ENCODE assay signal across 19 cellular contexts in the genomic region with DNA sequence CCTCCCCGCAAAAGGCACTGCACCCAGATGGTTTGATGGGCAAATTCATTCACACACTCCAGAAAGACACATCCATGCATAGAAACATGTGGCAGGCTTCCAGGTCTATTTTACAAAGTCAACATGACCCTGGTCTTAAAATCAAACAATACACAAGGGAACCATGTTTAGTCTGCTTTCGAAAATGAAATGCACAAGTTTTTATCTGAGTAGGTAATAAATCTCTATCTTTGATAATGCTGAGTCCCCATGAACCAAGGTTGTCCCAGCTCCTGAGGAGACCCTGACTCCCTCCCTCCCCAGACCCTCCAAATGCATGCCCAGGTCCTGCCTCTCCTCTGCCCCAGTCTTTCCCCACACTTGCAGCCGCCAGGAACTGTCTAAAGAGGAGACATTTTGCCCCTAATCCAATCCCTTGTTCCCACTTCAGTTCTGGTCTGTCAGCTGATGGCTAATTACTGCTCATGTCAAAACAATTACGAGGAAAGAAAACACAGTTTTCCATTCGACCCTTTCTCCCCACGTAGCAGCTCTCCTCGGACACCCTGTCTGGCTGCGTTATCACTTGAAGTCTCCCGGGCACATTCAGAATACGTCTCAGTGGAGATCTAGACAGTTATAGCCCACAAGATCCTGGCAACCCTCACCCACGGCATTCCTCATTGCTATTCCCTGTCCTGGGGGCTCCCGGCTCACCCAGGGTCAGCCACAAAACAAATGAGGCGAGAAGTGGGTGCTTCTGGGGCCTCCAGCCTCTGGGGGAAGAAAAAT.
A peak's percentile ranks its signal among the peaks of the same experiment; 100 is the strongest.
DNase-seq lines count a peak whose midpoint lies in the region; ATAC-seq and TF ChIP-seq lines count a peak whose summit lies in the region.
"Had no signal": no experiment of that assay in that cellular context is flagged by ENCODE, and none has a peak within 500 bp of the region (broad histone marks: within the 10 kb centered on the region; RNA-seq: fewer than 3 reads in every experiment).

No MANE protein-coding gene starts in this region.

- no peak for DNase-seq in IMR-90
- DNase-seq in mucosa of descending colon, result peak in 1 of 3 donors; percentile 40
- DNase-seq in smooth muscle cell (lab: John Stamatoyannopoulos, UW; ENCODE audit: unreplicated experiment), result no peak
- DNase-seq in CD8-positive, alpha-beta memory T cell, result no peak
- DNase-seq in CD1c-positive myeloid dendritic cell (ENCODE audit: extremely low spot score), result no peak
- DNase-seq in NK-92 (lab: John Stamatoyannopoulos, UW; ENCODE audit: unreplicated experiment), result no peak
- DNase-seq: activated CD4-positive, alpha-beta T cell treated with anti-CD3 and anti-CD28 coated beads for 4 hours; DMS79; kidney glomerular epithelial cell; NCI-H510A; small intestine; stomach; T-helper 2 cell had no signal

- dilution Hi-C loops in IMR-90 (cut with HindIII; ENCODE audit: low sequenced_read_pairs, unreplicated experiment), result no loop called here

- H3K4me2 ChIP-seq in IMR-90 (ENCODE audit: low read depth, low read length), result peak overlapping the region; percentile 19; the same call in 1 of the 2 replicates
- peak overlapping the region; percentile 36 for H3K4me2 ChIP-seq in smooth muscle cell

- WGBS in IMR-90 (ENCODE audit: extremely low coverage in 2 of 2, insufficient read length in 1 of 2), 2 experiments, result 18% methylated on average over 7 of the region's 13 CpGs; no CpG with 5 or more reads in 1 of the 2 experiments
- 13% methylated on average over 13 of the region's 13 CpGs for WGBS in smooth muscle cell (ENCODE audit: low lambda C conversion rate)

- ATAC-seq in IMR-90 (ENCODE audit: low read depth) (no peak), mucosa of descending colon (peak; percentile 19), HG03378 (IDR thresholded peaks at IDR 0.05; ENCODE audit: unreplicated experiment) (no peak)
- ATAC-seq: activated naive CD4-positive, alpha-beta T cell treated with anti-CD3 and anti-CD28 coated beads, Interleukin-2, amount 50 U/mL, for 72 hours; naive thymus-derived CD8-positive, alpha-beta T cell had no signal

- 0 out of 2 replicates have a peak overlapping the region, but pooled peaks have one; percentile 14 for H4K5ac ChIP-seq in IMR-90 (ENCODE audit: low read depth, low read length)

- H3K4me1 ChIP-seq in IMR-90 (ENCODE audit: control insufficient read depth, insufficient read depth, low read length), result peaks cover 12% of the 10 kb centered on the region; the same call in 1 of the 2 replicates
- peaks cover 3% of the 10 kb centered on the region for H3K4me1 ChIP-seq in mucosa of descending colon (ENCODE audit: low read depth)
- peaks cover 34% of the 10 kb centered on the region for H3K4me1 ChIP-seq in smooth muscle cell (ENCODE audit: low read depth)
- H3K4me1 ChIP-seq in CD8-positive, alpha-beta memory T cell (ENCODE audit: insufficient read depth, low read length), result no peaks in the 10 kb centered on the region

- H4K8ac ChIP-seq in IMR-90 (ENCODE audit: low read depth in 2 of 2, low read length in 2 of 2), result no peak overlapping the region

- no peak overlapping the region for H2AK5ac ChIP-seq in IMR-90 (ENCODE audit: low read depth, low read length)

- TF ChIP-seq CTCF in IMR-90 (conservative IDR thresholded peaks at IDR 0.05; ENCODE audit: low read depth, low read length) (no peak), mucosa of descending colon (IDR thresholded peaks at IDR 0.05) (no peak), smooth muscle cell (IDR thresholded peaks at IDR 0.05; ENCODE audit: borderline replicate concordance, insufficient read depth, poor library complexity, severe bottlenecking) (no peak)

- peak overlapping the region; percentile 52 for H2AFZ ChIP-seq in IMR-90 (replicated peaks; ENCODE audit: low read length, poor library complexity)
- H2AFZ ChIP-seq in smooth muscle cell (ENCODE audit: low read depth), result no peak overlapping the region

- H3K4me3 ChIP-seq in IMR-90 (ENCODE audit: insufficient read depth, low read depth, low read length) (no peak overlapping the region), mucosa of descending colon (no peak overlapping the region), smooth muscle cell (no peak overlapping the region)
- no peak overlapping the region for H3K4me3 ChIP-seq in CD8-positive, alpha-beta memory T cell (ENCODE audit: low read length)
- H3K4me3 ChIP-seq: stomach had no signal

- peaks cover 0 to 2% (median 0%) of the 10 kb centered on the region in 3 donors for H3K36me3 Mint-ChIP-seq in CD8-positive, alpha-beta memory T cell
- H3K36me3 Mint-ChIP-seq: activated naive CD4-positive, alpha-beta T cell treated with anti-CD3 and anti-CD28 coated beads, Interleukin-2, amount 50 U/mL, for 72 hours; naive thymus-derived CD8-positive, alpha-beta T cell had no signal

- no peak for TF ChIP-seq RAD21 in IMR-90 (IDR thresholded peaks at IDR 0.05; ENCODE audit: low read length)

- H3K27me3 ChIP-seq in IMR-90 (ENCODE audit: control insufficient read depth, insufficient read depth, low read length) (no peaks in the 10 kb centered on the region), smooth muscle cell (ENCODE audit: low read depth) (no peaks in the 10 kb centered on the region)
- no peaks in the 10 kb centered on the region for H3K27me3 ChIP-seq in CD8-positive, alpha-beta memory T cell (ENCODE audit: insufficient read depth, low read length, poor library complexity, severe bottlenecking)
- H3K27me3 ChIP-seq: stomach had no signal

- no peaks in the 10 kb centered on the region for H3K9me3 Mint-ChIP-seq in CD8-positive, alpha-beta memory T cell
- H3K9me3 Mint-ChIP-seq: activated naive CD4-positive, alpha-beta T cell treated with anti-CD3 and anti-CD28 coated beads, Interleukin-2, amount 50 U/mL, for 72 hours; naive thymus-derived CD8-positive, alpha-beta T cell had no signal

- POLR2A ChIA-PET in IMR-90 (lab: Charles Lee; ENCODE audit: unreplicated experiment), result no interaction called here
- POLR2A ChIA-PET in CD8-positive, alpha-beta memory T cell (lab: Charles Lee), result no interaction called here

- BruUV-seq in IMR-90 (replicated peaks; lab: Mats Ljungman, UMichigan), result no TSS peak

- no peak overlapping the region for H2BK5ac ChIP-seq in IMR-90 (ENCODE audit: low read depth, low read length, poor library complexity, severe bottlenecking)

- no peaks in the 10 kb centered on the region for H3K9me1 ChIP-seq in IMR-90 (ENCODE audit: insufficient read depth, low read length)

- intact Hi-C loops in IMR-90 (cut with micrococcal nuclease), result no loop called here
- intact Hi-C loops in mucosa of descending colon (cut with DNase I, micrococcal nuclease), result no loop called here

- no peak overlapping the region for H3K56ac ChIP-seq in IMR-90 (ENCODE audit: extremely low read depth, insufficient read depth, low read length)

- CTCF ChIA-PET in IMR-90 (lab: Yijun Ruan, JAX), result no interaction called here
- CTCF ChIA-PET in CD8-positive, alpha-beta memory T cell (lab: Charles Lee), result no interaction called here

- peaks cover 37% of the 10 kb centered on the region for H3F3A ChIP-seq in smooth muscle cell (ENCODE audit: low read depth)

- H3K18ac ChIP-seq in IMR-90 (ENCODE audit: low read depth, low read length), result no peak overlapping the region

- no peak overlapping the region for H3K9ac ChIP-seq in IMR-90 (ENCODE audit: low read depth, low read length)
- H3K9ac ChIP-seq in smooth muscle cell (ENCODE audit: low read depth), result peak overlapping the region; percentile 69

- peaks cover 0 to 2% (median 0%) of the 10 kb centered on the region in 3 donors for H3K4me1 Mint-ChIP-seq in CD8-positive, alpha-beta memory T cell

- H3K4me3 Mint-ChIP-seq in CD8-positive, alpha-beta memory T cell, result no peak overlapping the region
- H3K4me3 Mint-ChIP-seq: naive thymus-derived CD8-positive, alpha-beta T cell had no signal

- H3K27me3 Mint-ChIP-seq in CD8-positive, alpha-beta memory T cell, result peaks cover 0 to 1% of the 10 kb centered on the region in 2 donors

- H2BK120ac ChIP-seq in IMR-90 (ENCODE audit: low read depth, low read length), result no peak overlapping the region

- in situ Hi-C loops in IMR-90 (cut with MboI; ENCODE audit: low sequenced_read_pairs), result no loop called here

- TF ChIP-seq POLR2A in IMR-90 (IDR thresholded peaks at IDR 0.05; ENCODE audit: low read depth, low read length), result no peak

- H2AK9ac ChIP-seq in IMR-90 (replicated peaks; ENCODE audit: low read depth, low read length, poor library complexity), result no peak overlapping the region

- no peaks in the 10 kb centered on the region for H3K79me1 ChIP-seq in IMR-90 (ENCODE audit: low read depth in 1 of 2, low read length in 2 of 2)

- no peak overlapping the region for H2BK20ac ChIP-seq in IMR-90 (ENCODE audit: low read depth, low read length)

- H3K14ac ChIP-seq in IMR-90 (replicated peaks; ENCODE audit: low read depth, low read length), result no peak overlapping the region; the same call in 1 of the 2 replicates

- peaks cover 39% of the 10 kb centered on the region for H3K79me2 ChIP-seq in smooth muscle cell (ENCODE audit: low read depth)

- no peaks in the 10 kb centered on the region for H3K36me3 ChIP-seq in IMR-90 (ENCODE audit: control insufficient read depth, insufficient read depth, low read length)
- H3K36me3 ChIP-seq in mucosa of descending colon (ENCODE audit: low read depth), result no peaks in the 10 kb centered on the region
- no peaks in the 10 kb centered on the region for H3K36me3 ChIP-seq in smooth muscle cell (ENCODE audit: low read depth)
- no peaks in the 10 kb centered on the region for H3K36me3 ChIP-seq in CD8-positive, alpha-beta memory T cell (ENCODE audit: insufficient read depth, low read length)
- H3K36me3 ChIP-seq: stomach had no signal

- H3K9me3 ChIP-seq in IMR-90 (ENCODE audit: control insufficient read depth, insufficient read depth, low read length) (no peaks in the 10 kb centered on the region), mucosa of descending colon (no peaks in the 10 kb centered on the region), smooth muscle cell (replicated peaks; ENCODE audit: low read depth) (no peaks in the 10 kb centered on the region)
- no peaks in the 10 kb centered on the region for H3K9me3 ChIP-seq in CD8-positive, alpha-beta memory T cell (ENCODE audit: low read length)
- H3K9me3 ChIP-seq: stomach had no signal

- H3K23ac ChIP-seq in IMR-90 (ENCODE audit: low read depth, low read length), result no peak overlapping the region

- peak overlapping the region in 2 of 8 donors; percentile 2 to 29 for H3K27ac Mint-ChIP-seq in CD8-positive, alpha-beta memory T cell
- H3K27ac Mint-ChIP-seq: naive thymus-derived CD8-positive, alpha-beta T cell had no signal

- H3K27ac ChIP-seq in IMR-90 (ENCODE audit: insufficient read depth, low read length), result no peak overlapping the region
- peak overlapping the region; percentile 7 for H3K27ac ChIP-seq in cingulate gyrus (ENCODE audit: low read depth, low read length)
- peak overlapping the region; percentile 86 for H3K27ac ChIP-seq in smooth muscle cell (ENCODE audit: low read depth)
- H3K27ac ChIP-seq in CD8-positive, alpha-beta memory T cell (ENCODE audit: low read depth, low read length), result no peak overlapping the region
- H3K27ac ChIP-seq: epithelial cell of prostate, HL-60 had no signal

- H4K91ac ChIP-seq in IMR-90 (ENCODE audit: insufficient read depth, low read depth, low read length), result no peak overlapping the region

- H4K20me1 ChIP-seq in IMR-90 (ENCODE audit: insufficient read depth, low read length), result no peaks in the 10 kb centered on the region
- peaks cover 94% of the 10 kb centered on the region for H4K20me1 ChIP-seq in smooth muscle cell (ENCODE audit: low read depth)

- no peak overlapping the region for H3K4ac ChIP-seq in IMR-90 (ENCODE audit: low read depth, low read length)

- H2BK15ac ChIP-seq in IMR-90 (ENCODE audit: low read depth, low read length), result no peak overlapping the region

Comparison
In these comparisons a context has a peak if more than half of its experiments do, and no peak if none do; other contexts are left out.
1. H3K27ac ChIP-seq: peak in cingulate gyrus (single experiment) and smooth muscle cell (single experiment); none in IMR-90 (single experiment) and CD8-positive, alpha-beta memory T cell (single experiment).